In the genomic region with DNA sequence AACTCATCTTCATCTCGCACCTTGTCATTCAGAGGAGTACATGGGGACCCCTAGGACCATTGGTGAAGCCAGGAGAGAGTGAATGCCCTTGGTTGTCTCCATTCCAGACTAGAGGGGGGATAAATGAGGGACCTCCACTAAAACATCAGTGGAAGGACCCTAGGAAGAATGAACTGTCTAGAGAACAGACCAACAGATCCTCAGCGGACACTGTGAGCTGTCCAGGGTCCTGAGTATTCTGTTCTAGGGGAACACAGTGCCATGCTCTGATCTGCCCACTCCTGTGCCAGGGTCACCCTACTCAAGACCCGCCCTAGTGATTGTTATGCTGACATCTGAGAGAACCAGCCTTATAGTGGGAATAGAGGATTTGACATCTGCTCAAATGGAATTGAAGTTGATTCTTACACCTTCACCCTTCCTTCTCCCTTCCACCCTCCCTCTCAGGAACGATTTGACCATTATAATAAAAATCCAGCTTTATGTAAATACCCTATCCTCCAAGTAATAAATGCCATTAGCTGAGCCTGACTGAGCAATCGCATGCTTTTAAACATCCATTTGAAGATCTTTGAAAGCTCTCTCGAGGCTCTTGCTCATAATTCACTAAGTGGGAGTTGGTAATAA, we compare ENCODE assay signal across 1 cellular context.
TF ChIP-seq lines count a peak whose summit lies in the region.

No MANE protein-coding gene starts in this region.

TF ChIP-seq in HepG2, 621 proteins besides CTCF, POLR2A, EP300 and RAD21 (continued from another document and continues in another):
- TF ChIP-seq, protein P1, sequence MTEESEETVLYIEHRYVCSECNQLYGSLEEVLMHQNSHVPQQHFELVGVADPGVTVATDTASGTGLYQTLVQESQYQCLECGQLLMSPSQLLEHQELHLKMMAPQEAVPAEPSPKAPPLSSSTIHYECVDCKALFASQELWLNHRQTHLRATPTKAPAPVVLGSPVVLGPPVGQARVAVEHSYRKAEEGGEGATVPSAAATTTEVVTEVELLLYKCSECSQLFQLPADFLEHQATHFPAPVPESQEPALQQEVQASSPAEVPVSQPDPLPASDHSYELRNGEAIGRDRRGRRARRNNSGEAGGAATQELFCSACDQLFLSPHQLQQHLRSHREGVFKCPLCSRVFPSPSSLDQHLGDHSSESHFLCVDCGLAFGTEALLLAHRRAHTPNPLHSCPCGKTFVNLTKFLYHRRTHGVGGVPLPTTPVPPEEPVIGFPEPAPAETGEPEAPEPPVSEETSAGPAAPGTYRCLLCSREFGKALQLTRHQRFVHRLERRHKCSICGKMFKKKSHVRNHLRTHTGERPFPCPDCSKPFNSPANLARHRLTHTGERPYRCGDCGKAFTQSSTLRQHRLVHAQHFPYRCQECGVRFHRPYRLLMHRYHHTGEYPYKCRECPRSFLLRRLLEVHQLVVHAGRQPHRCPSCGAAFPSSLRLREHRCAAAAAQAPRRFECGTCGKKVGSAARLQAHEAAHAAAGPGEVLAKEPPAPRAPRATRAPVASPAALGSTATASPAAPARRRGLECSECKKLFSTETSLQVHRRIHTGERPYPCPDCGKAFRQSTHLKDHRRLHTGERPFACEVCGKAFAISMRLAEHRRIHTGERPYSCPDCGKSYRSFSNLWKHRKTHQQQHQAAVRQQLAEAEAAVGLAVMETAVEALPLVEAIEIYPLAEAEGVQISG (CRISPR knock-in tag; IDR thresholded peaks at IDR 0.05), result peak; percentile 45; the same call in 1 of the 2 replicates
- TF ChIP-seq RBFOX2 (IDR thresholded peaks at IDR 0.05; ENCODE audit: low read depth, low read length) (no peak), ZFP41 (CRISPR knock-in tag; IDR thresholded peaks at IDR 0.05; ENCODE audit: borderline replicate concordance) (no peak), FOXA3 (CRISPR knock-in tag; IDR thresholded peaks at IDR 0.05) (0 out of 2 replicates have a peak, but pooled peaks have one; percentile 18), KDM5B (CRISPR knock-in tag; IDR thresholded peaks at IDR 0.05; ENCODE audit: borderline replicate concordance) (no peak), ZNF558 (CRISPR knock-in tag; IDR thresholded peaks at IDR 0.05; ENCODE audit: borderline replicate concordance) (peak; percentile 40; the same call in 1 of the 2 replicates), ZNF775 (CRISPR knock-in tag; IDR thresholded peaks at IDR 0.05; ENCODE audit: borderline replicate concordance) (no peak), HOXA7 (CRISPR knock-in tag; IDR thresholded peaks at IDR 0.05) (no peak), ZSCAN12 (CRISPR knock-in tag; IDR thresholded peaks at IDR 0.05) (peak; percentile 67; the same call in 1 of the 2 replicates), POLR2G (IDR thresholded peaks at IDR 0.05; ENCODE audit: low read depth, low read length) (no peak), ZNF3 (CRISPR knock-in tag; IDR thresholded peaks at IDR 0.05) (no peak), GATA4 (IDR thresholded peaks at IDR 0.05; ENCODE audit: borderline replicate concordance, low read depth) (no peak), ARNTL (CRISPR knock-in tag; IDR thresholded peaks at IDR 0.05) (no peak), SSRP1 (CRISPR knock-in tag; IDR thresholded peaks at IDR 0.05) (no peak), ZFAT (CRISPR knock-in tag; conservative IDR thresholded peaks at IDR 0.05) (no peak), ZNF672 (CRISPR knock-in tag; IDR thresholded peaks at IDR 0.05) (no peak), MLLT10 (CRISPR knock-in tag; IDR thresholded peaks at IDR 0.05) (no peak), NR2F1 (CRISPR knock-in tag; IDR thresholded peaks at IDR 0.05) (no peak), PRPF4 (IDR thresholded peaks at IDR 0.05; ENCODE audit: low read depth, low read length, poor library complexity, severe bottlenecking) (no peak), TEAD3 (CRISPR knock-in tag; optimal IDR thresholded peaks at IDR 0.05; ENCODE audit: borderline replicate concordance) (peak; percentile 50), ZNF761 (CRISPR knock-in tag; conservative IDR thresholded peaks at IDR 0.05) (no peak), GZF1 (CRISPR knock-in tag; IDR thresholded peaks at IDR 0.05) (no peak), ZBTB21 (CRISPR knock-in tag; IDR thresholded peaks at IDR 0.05) (peak; percentile 36; the same call in 1 of the 2 replicates), DPF2 (CRISPR knock-in tag; IDR thresholded peaks at IDR 0.05; ENCODE audit: borderline replicate concordance, low read depth) (no peak), MTF1 (CRISPR knock-in tag; IDR thresholded peaks at IDR 0.05) (no peak), TBL1XR1 (IDR thresholded peaks at IDR 0.05; ENCODE audit: borderline replicate concordance, low read length, partially characterized antibody) (no peak), ZNF747 (CRISPR knock-in tag; IDR thresholded peaks at IDR 0.05; ENCODE audit: borderline replicate concordance) (no peak), ZNF879 (CRISPR knock-in tag; IDR thresholded peaks at IDR 0.05) (no peak), ZNF12 (CRISPR knock-in tag; IDR thresholded peaks at IDR 0.05) (peak; percentile 71; the same call in 1 of the 2 replicates), MIER3 (CRISPR knock-in tag; IDR thresholded peaks at IDR 0.05; ENCODE audit: borderline replicate concordance) (no peak), RBM22 (optimal IDR thresholded peaks at IDR 0.05; ENCODE audit: low read length) (no peak), CREM (IDR thresholded peaks at IDR 0.05) (no peak), CREM (CRISPR knock-in tag; IDR thresholded peaks at IDR 0.05) (no peak), PPARG (CRISPR knock-in tag; conservative IDR thresholded peaks at IDR 0.05) (peak; percentile 64; the same call in 1 of the 2 replicates), ZNF7 (CRISPR knock-in tag; IDR thresholded peaks at IDR 0.05) (peak; percentile 56; the same call in 1 of the 2 replicates), NFKBIZ (CRISPR knock-in tag; IDR thresholded peaks at IDR 0.05) (no peak), RNF2 (conservative IDR thresholded peaks at IDR 0.05; ENCODE audit: low read depth) (no peak), MEIS2 (CRISPR knock-in tag; IDR thresholded peaks at IDR 0.05) (peak; percentile 45; the same call in 1 of the 2 replicates)
- TF ChIP-seq, protein P2, sequence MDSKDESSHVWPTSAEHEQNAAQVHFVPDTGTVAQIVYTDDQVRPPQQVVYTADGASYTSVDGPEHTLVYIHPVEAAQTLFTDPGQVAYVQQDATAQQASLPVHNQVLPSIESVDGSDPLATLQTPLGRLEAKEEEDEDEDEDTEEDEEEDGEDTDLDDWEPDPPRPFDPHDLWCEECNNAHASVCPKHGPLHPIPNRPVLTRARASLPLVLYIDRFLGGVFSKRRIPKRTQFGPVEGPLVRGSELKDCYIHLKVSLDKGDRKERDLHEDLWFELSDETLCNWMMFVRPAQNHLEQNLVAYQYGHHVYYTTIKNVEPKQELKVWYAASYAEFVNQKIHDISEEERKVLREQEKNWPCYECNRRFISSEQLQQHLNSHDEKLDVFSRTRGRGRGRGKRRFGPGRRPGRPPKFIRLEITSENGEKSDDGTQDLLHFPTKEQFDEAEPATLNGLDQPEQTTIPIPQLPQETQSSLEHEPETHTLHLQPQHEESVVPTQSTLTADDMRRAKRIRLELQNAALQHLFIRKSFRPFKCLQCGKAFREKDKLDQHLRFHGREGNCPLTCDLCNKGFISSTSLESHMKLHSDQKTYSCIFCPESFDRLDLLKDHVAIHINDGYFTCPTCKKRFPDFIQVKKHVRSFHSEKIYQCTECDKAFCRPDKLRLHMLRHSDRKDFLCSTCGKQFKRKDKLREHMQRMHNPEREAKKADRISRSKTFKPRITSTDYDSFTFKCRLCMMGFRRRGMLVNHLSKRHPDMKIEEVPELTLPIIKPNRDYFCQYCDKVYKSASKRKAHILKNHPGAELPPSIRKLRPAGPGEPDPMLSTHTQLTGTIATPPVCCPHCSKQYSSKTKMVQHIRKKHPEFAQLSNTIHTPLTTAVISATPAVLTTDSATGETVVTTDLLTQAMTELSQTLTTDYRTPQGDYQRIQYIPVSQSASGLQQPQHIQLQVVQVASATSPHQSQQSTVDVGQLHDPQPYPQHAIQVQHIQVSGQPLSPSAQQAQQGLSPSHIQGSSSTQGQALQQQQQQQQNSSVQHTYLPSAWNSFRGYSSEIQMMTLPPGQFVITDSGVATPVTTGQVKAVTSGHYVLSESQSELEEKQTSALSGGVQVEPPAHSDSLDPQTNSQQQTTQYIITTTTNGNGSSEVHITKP (CRISPR knock-in tag; IDR thresholded peaks at IDR 0.05; ENCODE audit: low read depth), result peak; percentile 67; the same call in 1 of the 2 replicates
- TF ChIP-seq, protein P3, sequence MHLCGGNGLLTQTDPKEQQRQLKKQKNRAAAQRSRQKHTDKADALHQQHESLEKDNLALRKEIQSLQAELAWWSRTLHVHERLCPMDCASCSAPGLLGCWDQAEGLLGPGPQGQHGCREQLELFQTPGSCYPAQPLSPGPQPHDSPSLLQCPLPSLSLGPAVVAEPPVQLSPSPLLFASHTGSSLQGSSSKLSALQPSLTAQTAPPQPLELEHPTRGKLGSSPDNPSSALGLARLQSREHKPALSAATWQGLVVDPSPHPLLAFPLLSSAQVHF (CRISPR knock-in tag; IDR thresholded peaks at IDR 0.05), result no peak
- TF ChIP-seq, protein P4, sequence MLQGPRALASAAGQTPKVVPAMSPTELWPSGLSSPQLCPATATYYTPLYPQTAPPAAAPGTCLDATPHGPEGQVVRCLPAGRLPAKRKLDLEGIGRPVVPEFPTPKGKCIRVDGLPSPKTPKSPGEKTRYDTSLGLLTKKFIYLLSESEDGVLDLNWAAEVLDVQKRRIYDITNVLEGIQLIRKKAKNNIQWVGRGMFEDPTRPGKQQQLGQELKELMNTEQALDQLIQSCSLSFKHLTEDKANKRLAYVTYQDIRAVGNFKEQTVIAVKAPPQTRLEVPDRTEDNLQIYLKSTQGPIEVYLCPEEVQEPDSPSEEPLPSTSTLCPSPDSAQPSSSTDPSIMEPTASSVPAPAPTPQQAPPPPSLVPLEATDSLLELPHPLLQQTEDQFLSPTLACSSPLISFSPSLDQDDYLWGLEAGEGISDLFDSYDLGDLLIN (CRISPR knock-in tag; IDR thresholded peaks at IDR 0.05; ENCODE audit: borderline replicate concordance), result no peak; the same call in 1 of the 2 replicates
- TF ChIP-seq, protein P5, sequence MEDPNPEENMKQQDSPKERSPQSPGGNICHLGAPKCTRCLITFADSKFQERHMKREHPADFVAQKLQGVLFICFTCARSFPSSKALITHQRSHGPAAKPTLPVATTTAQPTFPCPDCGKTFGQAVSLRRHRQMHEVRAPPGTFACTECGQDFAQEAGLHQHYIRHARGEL (CRISPR knock-in tag; IDR thresholded peaks at IDR 0.05), result no peak
- TF ChIP-seq, protein P6, sequence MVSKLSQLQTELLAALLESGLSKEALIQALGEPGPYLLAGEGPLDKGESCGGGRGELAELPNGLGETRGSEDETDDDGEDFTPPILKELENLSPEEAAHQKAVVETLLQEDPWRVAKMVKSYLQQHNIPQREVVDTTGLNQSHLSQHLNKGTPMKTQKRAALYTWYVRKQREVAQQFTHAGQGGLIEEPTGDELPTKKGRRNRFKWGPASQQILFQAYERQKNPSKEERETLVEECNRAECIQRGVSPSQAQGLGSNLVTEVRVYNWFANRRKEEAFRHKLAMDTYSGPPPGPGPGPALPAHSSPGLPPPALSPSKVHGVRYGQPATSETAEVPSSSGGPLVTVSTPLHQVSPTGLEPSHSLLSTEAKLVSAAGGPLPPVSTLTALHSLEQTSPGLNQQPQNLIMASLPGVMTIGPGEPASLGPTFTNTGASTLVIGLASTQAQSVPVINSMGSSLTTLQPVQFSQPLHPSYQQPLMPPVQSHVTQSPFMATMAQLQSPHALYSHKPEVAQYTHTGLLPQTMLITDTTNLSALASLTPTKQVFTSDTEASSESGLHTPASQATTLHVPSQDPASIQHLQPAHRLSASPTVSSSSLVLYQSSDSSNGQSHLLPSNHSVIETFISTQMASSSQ (IDR thresholded peaks at IDR 0.05; ENCODE audit: low read depth), result no peak
- TF ChIP-seq, protein P6 (CRISPR knock-in tag; IDR thresholded peaks at IDR 0.05; ENCODE audit: borderline replicate concordance), result no peak
- TF ChIP-seq, protein P7, sequence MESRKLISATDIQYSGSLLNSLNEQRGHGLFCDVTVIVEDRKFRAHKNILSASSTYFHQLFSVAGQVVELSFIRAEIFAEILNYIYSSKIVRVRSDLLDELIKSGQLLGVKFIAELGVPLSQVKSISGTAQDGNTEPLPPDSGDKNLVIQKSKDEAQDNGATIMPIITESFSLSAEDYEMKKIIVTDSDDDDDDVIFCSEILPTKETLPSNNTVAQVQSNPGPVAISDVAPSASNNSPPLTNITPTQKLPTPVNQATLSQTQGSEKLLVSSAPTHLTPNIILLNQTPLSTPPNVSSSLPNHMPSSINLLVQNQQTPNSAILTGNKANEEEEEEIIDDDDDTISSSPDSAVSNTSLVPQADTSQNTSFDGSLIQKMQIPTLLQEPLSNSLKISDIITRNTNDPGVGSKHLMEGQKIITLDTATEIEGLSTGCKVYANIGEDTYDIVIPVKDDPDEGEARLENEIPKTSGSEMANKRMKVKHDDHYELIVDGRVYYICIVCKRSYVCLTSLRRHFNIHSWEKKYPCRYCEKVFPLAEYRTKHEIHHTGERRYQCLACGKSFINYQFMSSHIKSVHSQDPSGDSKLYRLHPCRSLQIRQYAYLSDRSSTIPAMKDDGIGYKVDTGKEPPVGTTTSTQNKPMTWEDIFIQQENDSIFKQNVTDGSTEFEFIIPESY (CRISPR knock-in tag; IDR thresholded peaks at IDR 0.05), result no peak
- TF ChIP-seq, protein P8, sequence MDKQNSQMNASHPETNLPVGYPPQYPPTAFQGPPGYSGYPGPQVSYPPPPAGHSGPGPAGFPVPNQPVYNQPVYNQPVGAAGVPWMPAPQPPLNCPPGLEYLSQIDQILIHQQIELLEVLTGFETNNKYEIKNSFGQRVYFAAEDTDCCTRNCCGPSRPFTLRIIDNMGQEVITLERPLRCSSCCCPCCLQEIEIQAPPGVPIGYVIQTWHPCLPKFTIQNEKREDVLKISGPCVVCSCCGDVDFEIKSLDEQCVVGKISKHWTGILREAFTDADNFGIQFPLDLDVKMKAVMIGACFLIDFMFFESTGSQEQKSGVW (CRISPR knock-in tag; IDR thresholded peaks at IDR 0.05; ENCODE audit: borderline replicate concordance), result no peak
- TF ChIP-seq, protein P9, sequence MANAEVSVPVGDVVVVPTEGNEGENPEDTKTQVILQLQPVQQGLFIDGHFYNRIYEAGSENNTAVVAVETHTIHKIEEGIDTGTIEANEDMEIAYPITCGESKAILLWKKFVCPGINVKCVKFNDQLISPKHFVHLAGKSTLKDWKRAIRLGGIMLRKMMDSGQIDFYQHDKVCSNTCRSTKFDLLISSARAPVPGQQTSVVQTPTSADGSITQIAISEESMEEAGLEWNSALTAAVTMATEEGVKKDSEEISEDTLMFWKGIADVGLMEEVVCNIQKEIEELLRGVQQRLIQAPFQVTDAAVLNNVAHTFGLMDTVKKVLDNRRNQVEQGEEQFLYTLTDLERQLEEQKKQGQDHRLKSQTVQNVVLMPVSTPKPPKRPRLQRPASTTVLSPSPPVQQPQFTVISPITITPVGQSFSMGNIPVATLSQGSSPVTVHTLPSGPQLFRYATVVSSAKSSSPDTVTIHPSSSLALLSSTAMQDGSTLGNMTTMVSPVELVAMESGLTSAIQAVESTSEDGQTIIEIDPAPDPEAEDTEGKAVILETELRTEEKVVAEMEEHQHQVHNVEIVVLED (CRISPR knock-in tag; IDR thresholded peaks at IDR 0.05; ENCODE audit: borderline replicate concordance), result no peak
